ENCODE assay signal across 1 cellular context in genomic region chr15:77456746-77457618, GRCh38.
TF ChIP-seq lines count a peak whose summit lies in the region.

No MANE protein-coding gene starts in this region.

TF ChIP-seq in IMR-90, 13 proteins besides CTCF, POLR2A, EP300 and RAD21 (continued from another document):
- TF ChIP-seq RCOR1 (IDR thresholded peaks at IDR 0.05; ENCODE audit: insufficient replicate concordance, low read length) (no peak), ELK1 (IDR thresholded peaks at IDR 0.05; ENCODE audit: borderline replicate concordance, low read depth, low read length) (no peak), SMC3 (IDR thresholded peaks at IDR 0.05; ENCODE audit: low read depth, low read length) (no peak), RFX5 (IDR thresholded peaks at IDR 0.05; ENCODE audit: low read depth, low read length) (no peak), CEBPB (IDR thresholded peaks at IDR 0.05; ENCODE audit: low read depth, low read length) (no peak), MXI1 (IDR thresholded peaks at IDR 0.05; ENCODE audit: borderline replicate concordance, low read depth, low read length) (no peak), MAZ (IDR thresholded peaks at IDR 0.05; ENCODE audit: borderline replicate concordance, low read depth, low read length) (no peak), BHLHE40 (IDR thresholded peaks at IDR 0.05; ENCODE audit: low read depth, low read length) (no peak), FOS (IDR thresholded peaks at IDR 0.05; ENCODE audit: low read depth, low read length) (no peak)
